Comparison of ENCODE assay signal across 9 cellular contexts in the genomic region with DNA sequence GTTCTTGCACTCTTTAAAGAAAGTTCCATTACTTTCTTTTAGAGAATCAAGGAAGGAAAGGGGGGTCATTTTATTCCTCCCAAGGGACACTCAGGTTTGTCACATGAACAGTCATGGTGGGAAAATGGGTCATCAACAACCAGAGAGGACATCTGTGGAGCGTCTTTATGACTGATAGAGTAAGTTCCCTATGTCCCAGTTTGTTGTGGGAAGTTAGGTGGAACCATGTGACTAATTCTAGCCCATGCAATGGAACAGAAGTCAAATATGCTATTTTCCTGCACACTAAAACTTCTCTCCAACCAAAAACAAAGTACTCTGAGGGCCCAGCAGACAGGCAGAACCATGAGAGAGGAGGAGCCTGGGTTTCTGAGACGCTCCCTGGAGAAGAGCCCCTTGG.
DNase-seq lines count a peak whose midpoint lies in the region; ATAC-seq, FAIRE-seq and TF ChIP-seq lines count a peak whose summit lies in the region.
"Had no signal": no experiment of that assay in that cellular context is flagged by ENCODE, and none has a peak within 500 bp of the region (broad histone marks: within the 10 kb centered on the region; RNA-seq: fewer than 3 reads in every experiment).

No MANE protein-coding gene starts in this region.

- WGBS in spleen, 5 donors = 48 to 66% (median 60%) methylated on average over 2 of the region's 2 CpGs

- H3K27ac ChIP-seq in spleen = peak overlapping the region; percentile 58 to 87 (median 74)
- H3K27ac ChIP-seq: cardiac muscle cell had no signal

- no peaks in the 10 kb centered on the region for H3K9me3 ChIP-seq in spleen

- no peaks in the 10 kb centered on the region for H3K9me3 Mint-ChIP-seq in T-helper 1 cell treated with Interleukin-12 subunit alpha and Interleukin-12 subunit beta and Interleukin-4 antibody, amounts not matched to agents 30 μg/mL and 1 μg/mL, for 36 hours
- H3K9me3 Mint-ChIP-seq in activated T-helper 17 cell treated with anti-CD3 and anti-CD28 coated beads, Interleukin-2, amount 50 U/mL, for 72 hours = no peaks in the 10 kb centered on the region
- no peaks in the 10 kb centered on the region for H3K9me3 Mint-ChIP-seq in chondrocyte (ENCODE audit: low read depth)

- H3K27me3 ChIP-seq in spleen (replicated peaks in 1 of 7) = no peaks in the 10 kb centered on the region
- H3K27me3 ChIP-seq: cardiac muscle cell had no signal

- H3K36me3 Mint-ChIP-seq in T-helper 1 cell treated with Interleukin-12 subunit alpha and Interleukin-12 subunit beta and Interleukin-4 antibody, amounts not matched to agents 30 μg/mL and 1 μg/mL, for 36 hours (ENCODE audit: low read depth) = peaks cover 4% of the 10 kb centered on the region
- H3K36me3 Mint-ChIP-seq in activated T-helper 17 cell treated with anti-CD3 and anti-CD28 coated beads, Interleukin-2, amount 50 U/mL, for 72 hours (ENCODE audit: low read depth) = no peaks in the 10 kb centered on the region
- no peaks in the 10 kb centered on the region for H3K36me3 Mint-ChIP-seq in chondrocyte (ENCODE audit: low read depth)

- peak overlapping the region; percentile 69 for H3K4me3 Mint-ChIP-seq in T-helper 1 cell treated with Interleukin-12 subunit alpha and Interleukin-12 subunit beta and Interleukin-4 antibody, amounts not matched to agents 30 μg/mL and 1 μg/mL, for 36 hours
- H3K4me3 Mint-ChIP-seq in activated T-helper 17 cell treated with anti-CD3 and anti-CD28 coated beads, Interleukin-2, amount 50 U/mL, for 72 hours = peak overlapping the region; percentile 67
- no peak overlapping the region for H3K4me3 Mint-ChIP-seq in chondrocyte (ENCODE audit: unreplicated experiment)

- intact Hi-C loops in spleen (cut with DNase I; ENCODE audit: low total_unique reads) = no loop called here

- DNase-seq in T-helper 1 cell = no peak
- DNase-seq in spleen = no peak
- DNase-seq in chondrocyte (ENCODE audit: low spot score) = no peak
- DNase-seq in NCI-H2107 treated with DMSO at 0.1 percent for 48 hours (lab: John Stamatoyannopoulos, UW; ENCODE audit: unreplicated experiment) = no peak
- no peak for DNase-seq in urothelium cell line (ENCODE audit: low spot score)

- TF ChIP-seq POLR2A in spleen (IDR thresholded peaks at IDR 0.05) = no peak

- FAIRE-seq in urothelium cell line (lab: Jason Lieb, UNC) = no peak

- H3K4me1 Mint-ChIP-seq in T-helper 1 cell treated with Interleukin-12 subunit alpha and Interleukin-12 subunit beta and Interleukin-4 antibody, amounts not matched to agents 30 μg/mL and 1 μg/mL, for 36 hours (ENCODE audit: low read depth) = peaks cover 21% of the 10 kb centered on the region
- H3K4me1 Mint-ChIP-seq in activated T-helper 17 cell treated with anti-CD3 and anti-CD28 coated beads, Interleukin-2, amount 50 U/mL, for 72 hours = peaks cover 12% of the 10 kb centered on the region
- H3K4me1 Mint-ChIP-seq in chondrocyte (ENCODE audit: low read depth) = no peaks in the 10 kb centered on the region

- H3K27me3 Mint-ChIP-seq in T-helper 1 cell treated with Interleukin-12 subunit alpha and Interleukin-12 subunit beta and Interleukin-4 antibody, amounts not matched to agents 30 μg/mL and 1 μg/mL, for 36 hours (ENCODE audit: low read depth) = no peaks in the 10 kb centered on the region
- no peaks in the 10 kb centered on the region for H3K27me3 Mint-ChIP-seq in activated T-helper 17 cell treated with anti-CD3 and anti-CD28 coated beads, Interleukin-2, amount 50 U/mL, for 72 hours
- H3K27me3 Mint-ChIP-seq in chondrocyte (ENCODE audit: low read depth) = peaks cover 3% of the 10 kb centered on the region

- peak overlapping the region in 1 of 8 donors; percentile 32 for H3K4me3 ChIP-seq in spleen
- H3K4me3 ChIP-seq: cardiac muscle cell had no signal

- peaks cover 3 to 23% (median 20%) of the 10 kb centered on the region in 6 donors for H3K4me1 ChIP-seq in spleen

- H3K36me3 ChIP-seq in spleen = no peaks in the 10 kb centered on the region
- H3K36me3 ChIP-seq: cardiac muscle cell had no signal

- H3K27ac Mint-ChIP-seq in T-helper 1 cell treated with Interleukin-12 subunit alpha and Interleukin-12 subunit beta and Interleukin-4 antibody, amounts not matched to agents 30 μg/mL and 1 μg/mL, for 36 hours = peak overlapping the region; percentile 96
- H3K27ac Mint-ChIP-seq in activated T-helper 17 cell treated with anti-CD3 and anti-CD28 coated beads, Interleukin-2, amount 50 U/mL, for 72 hours = peak overlapping the region; percentile 84
- H3K27ac Mint-ChIP-seq in chondrocyte (ENCODE audit: unreplicated experiment) = no peak overlapping the region

- ATAC-seq in HG02885 (IDR thresholded peaks at IDR 0.05; ENCODE audit: poor library complexity, unreplicated experiment) = peak; percentile 27
- peak; percentile 53 for ATAC-seq in activated T-helper 17 cell treated with anti-CD3 and anti-CD28 coated beads, Interleukin-2, amount 50 U/mL, for 72 hours (replicated peaks)

- TF ChIP-seq CTCF in spleen (IDR thresholded peaks at IDR 0.05 in 8 of 11, conservative IDR thresholded peaks at IDR 0.05 in 3 of 11) (no peak), chondrocyte (IDR thresholded peaks at IDR 0.05) (no peak)
